In the genomic region with DNA sequence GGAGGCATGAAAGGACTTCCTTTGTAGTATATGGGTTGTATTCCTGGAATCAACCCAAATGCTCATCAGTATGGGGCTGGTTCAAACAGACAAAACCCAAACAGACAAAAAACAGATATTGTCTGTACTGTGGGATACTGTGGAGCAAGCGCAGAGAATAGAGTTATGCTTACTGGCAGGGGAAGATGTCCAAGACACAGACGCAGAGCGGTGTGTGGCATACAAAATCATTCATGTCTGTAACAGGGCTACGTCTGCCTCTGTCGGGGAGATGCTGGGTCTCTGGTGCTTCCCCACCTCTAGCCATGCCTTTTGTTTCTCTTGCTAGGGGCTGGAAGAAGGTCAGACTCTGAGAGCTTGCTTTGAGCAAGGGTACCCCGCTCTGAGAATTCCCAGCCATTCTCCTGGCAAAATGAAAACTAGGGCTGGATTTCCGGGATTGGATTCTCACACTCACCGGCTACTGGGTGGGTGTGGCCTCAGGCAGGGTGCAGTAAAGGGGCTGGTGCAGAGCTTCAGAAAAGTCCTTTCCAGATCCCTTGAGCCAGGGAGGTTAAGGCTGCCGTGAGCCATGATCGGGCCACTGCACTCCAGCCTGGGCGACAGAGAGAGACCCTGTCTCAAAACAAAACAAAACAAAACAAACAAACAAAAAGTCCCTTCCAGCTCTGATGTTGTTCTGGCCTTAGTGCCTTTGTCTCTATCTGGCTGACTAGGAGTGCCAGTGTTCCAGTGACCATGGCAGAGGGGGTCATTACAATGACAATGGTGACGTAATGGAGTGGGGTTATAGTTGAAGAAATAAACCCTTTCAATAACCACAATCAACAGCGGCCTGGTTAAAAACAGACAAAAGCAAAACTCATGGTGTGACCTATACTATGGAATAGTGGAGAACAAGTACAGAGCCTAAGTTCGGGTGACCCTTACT, we compare ENCODE assay signal across 9 cellular contexts. TPM values are rescaled to one million over a fixed set of nuclear protein-coding genes. Genes with fewer than 3 reads are reported as not detected.
A peak's percentile ranks its signal among the peaks of the same experiment; 100 is the strongest.
DNase-seq lines count a peak whose midpoint lies in the region; ATAC-seq and TF ChIP-seq lines count a peak whose summit lies in the region.
"Had no signal": no experiment of that assay in that cellular context is flagged by ENCODE, and none has a peak within 500 bp of the region (broad histone marks: within the 10 kb centered on the region; RNA-seq: fewer than 3 reads in every experiment).

No MANE protein-coding gene starts in this region.

- H2AFZ ChIP-seq in IMR-90 (replicated peaks; ENCODE audit: low read length, poor library complexity): peak overlapping the region; percentile 34

- no peak overlapping the region for H4K5ac ChIP-seq in IMR-90 (ENCODE audit: low read depth, low read length)

- H3K9me1 ChIP-seq in IMR-90 (ENCODE audit: insufficient read depth, low read length): no peaks in the 10 kb centered on the region

- no peaks in the 10 kb centered on the region for H4K20me1 ChIP-seq in IMR-90 (ENCODE audit: insufficient read depth, low read length)

- H3K4ac ChIP-seq in IMR-90 (ENCODE audit: low read depth, low read length): no peak overlapping the region

- no peaks in the 10 kb centered on the region for H3K4me1 Mint-ChIP-seq in stimulated activated effector memory CD8-positive, alpha-beta T cell treated with anti-CD3 and anti-CD28 coated beads, Interleukin-12 subunit alpha, Interleukin-12 subunit beta, amount 100 ng/mL, for 72 hours
- peaks cover 2% of the 10 kb centered on the region for H3K4me1 Mint-ChIP-seq in T-helper 2 cell treated with Interferon-gamma antibody and Interleukin-4, amounts not matched to agents 5 μg/mL and 100 μg/mL, for 36 hours (ENCODE audit: low read depth)

- TF ChIP-seq EP300 in esophagus muscularis mucosa (IDR thresholded peaks at IDR 0.05): no peak

- no peak overlapping the region for H2AK5ac ChIP-seq in IMR-90 (ENCODE audit: low read depth, low read length)

- no peak overlapping the region for H2AK9ac ChIP-seq in IMR-90 (replicated peaks; ENCODE audit: low read depth, low read length, poor library complexity)

- no peak overlapping the region for H4K91ac ChIP-seq in IMR-90 (ENCODE audit: insufficient read depth, low read depth, low read length)

- intact Hi-C loops in A673 (cut with micrococcal nuclease; ENCODE audit: unreplicated experiment): no loop called here
- intact Hi-C loops in IMR-90 (cut with micrococcal nuclease): no loop called here
- intact Hi-C loops in esophagus muscularis mucosa (cut with DNase I): loop anchor here (5.0 kb wide), 1 partner anchor 72 kb away; no protein-coding TSS in a partner anchor

- H2BK5ac ChIP-seq in IMR-90 (ENCODE audit: low read depth, low read length, poor library complexity, severe bottlenecking): no peak overlapping the region

- no peak overlapping the region for H3K23ac ChIP-seq in IMR-90 (ENCODE audit: low read depth, low read length)

- H3K27ac ChIP-seq in A673 (ENCODE audit: low read depth, low read length, poor library complexity, severe bottlenecking) (no peak overlapping the region), IMR-90 (ENCODE audit: insufficient read depth, low read length) (no peak overlapping the region), esophagus muscularis mucosa (replicated peaks in 1 of 4) (no peak overlapping the region)

- H3K9ac ChIP-seq in IMR-90 (ENCODE audit: low read depth, low read length): no peak overlapping the region

- no peak overlapping the region for H3K18ac ChIP-seq in IMR-90 (ENCODE audit: low read depth, low read length)

- no peak overlapping the region for H4K8ac ChIP-seq in IMR-90 (ENCODE audit: low read depth in 2 of 2, low read length in 2 of 2)

- H3K9me3 ChIP-seq in A673 (ENCODE audit: low read depth, low read length, poor library complexity, severe bottlenecking): no peaks in the 10 kb centered on the region
- no peaks in the 10 kb centered on the region for H3K9me3 ChIP-seq in IMR-90 (ENCODE audit: control insufficient read depth, insufficient read depth, low read length)
- H3K9me3 ChIP-seq in esophagus muscularis mucosa: peaks cover 0 to 4% (median 0%) of the 10 kb centered on the region in 4 donors

- H3K79me1 ChIP-seq in IMR-90 (ENCODE audit: low read depth in 1 of 2, low read length in 2 of 2): no peaks in the 10 kb centered on the region

- H3K27ac Mint-ChIP-seq in stimulated activated effector memory CD8-positive, alpha-beta T cell treated with anti-CD3 and anti-CD28 coated beads, Interleukin-12 subunit alpha, Interleukin-12 subunit beta, amount 100 ng/mL, for 72 hours: no peak overlapping the region
- H3K27ac Mint-ChIP-seq in T-helper 2 cell treated with Interferon-gamma antibody and Interleukin-4, amounts not matched to agents 5 μg/mL and 100 μg/mL, for 36 hours: no peak overlapping the region

- dilution Hi-C loops in IMR-90 (cut with HindIII; ENCODE audit: low sequenced_read_pairs, unreplicated experiment): no loop called here

- no peak overlapping the region for H3K4me3 ChIP-seq in A673 (ENCODE audit: low read depth, low read length, poor library complexity, severe bottlenecking)
- H3K4me3 ChIP-seq in IMR-90 (ENCODE audit: insufficient read depth, low read depth, low read length): no peak overlapping the region
- H3K4me3 ChIP-seq in esophagus muscularis mucosa: no peak overlapping the region

- CTCF ChIA-PET in A673 (lab: Charles Lee) (no interaction called here), IMR-90 (lab: Yijun Ruan, JAX) (no interaction called here)

- no TSS peak for BruUV-seq in A673 (replicated peaks; lab: Mats Ljungman, UMichigan)
- BruUV-seq in IMR-90 (replicated peaks; lab: Mats Ljungman, UMichigan): no TSS peak

- in situ Hi-C loops in IMR-90 (cut with MboI; ENCODE audit: low sequenced_read_pairs): no loop called here

- TF ChIP-seq CTCF in A673 (conservative IDR thresholded peaks at IDR 0.05; ENCODE audit: low read depth, low read length): no peak
- no peak for TF ChIP-seq CTCF in IMR-90 (conservative IDR thresholded peaks at IDR 0.05; ENCODE audit: low read depth, low read length)
- no peak for TF ChIP-seq CTCF in esophagus muscularis mucosa (IDR thresholded peaks at IDR 0.05)

- peak; percentile 43 for DNase-seq in A673 (ENCODE audit: low spot score)
- no peak for DNase-seq in IMR-90
- DNase-seq in amniotic epithelial cell (ENCODE audit: low read depth): peak; percentile 22
- peak; percentile 85 for DNase-seq in iPS-NIHi7 (ENCODE audit: extremely low spot score)
- no peak for DNase-seq in stimulated activated effector memory CD8-positive, alpha-beta T cell treated with anti-CD3 and anti-CD28 coated beads, Interleukin-12 subunit alpha, Interleukin-12 subunit beta, amount 100 ng/mL, for 72 hours (ENCODE audit: low spot score in 2 of 2)
- no peak for DNase-seq in T-helper 2 cell treated with Interferon-gamma antibody and Interleukin-4, amounts not matched to agents 5 μg/mL and 100 μg/mL, for 36 hours (ENCODE audit: low spot score)
- no peak for DNase-seq in T1000 (lab: John Stamatoyannopoulos, UW)
- DNase-seq in esophagus muscularis mucosa (ENCODE audit: extremely low spot score): no peak

- H3K4me1 ChIP-seq in A673 (ENCODE audit: insufficient read depth, low read length, poor library complexity, severe bottlenecking) (no peaks in the 10 kb centered on the region), IMR-90 (ENCODE audit: control insufficient read depth, insufficient read depth, low read length) (no peaks in the 10 kb centered on the region), esophagus muscularis mucosa (peaks cover 0 to 22% (median 14%) of the 10 kb centered on the region in 4 donors)

- no peak overlapping the region for H3K4me2 ChIP-seq in IMR-90 (ENCODE audit: low read depth, low read length)

- no peak; the same call in 1 of the 2 replicates for ATAC-seq in IMR-90 (ENCODE audit: low read depth)
- ATAC-seq in stimulated activated effector memory CD8-positive, alpha-beta T cell treated with anti-CD3 and anti-CD28 coated beads, Interleukin-12 subunit alpha, Interleukin-12 subunit beta, amount 100 ng/mL, for 72 hours: no peak

- no peaks in the 10 kb centered on the region for H3K36me3 Mint-ChIP-seq in stimulated activated effector memory CD8-positive, alpha-beta T cell treated with anti-CD3 and anti-CD28 coated beads, Interleukin-12 subunit alpha, Interleukin-12 subunit beta, amount 100 ng/mL, for 72 hours
- no peaks in the 10 kb centered on the region for H3K36me3 Mint-ChIP-seq in T-helper 2 cell treated with Interferon-gamma antibody and Interleukin-4, amounts not matched to agents 5 μg/mL and 100 μg/mL, for 36 hours (ENCODE audit: low read depth)

- peaks cover 59% of the 10 kb centered on the region for H3K27me3 Mint-ChIP-seq in T-helper 2 cell treated with Interferon-gamma antibody and Interleukin-4, amounts not matched to agents 5 μg/mL and 100 μg/mL, for 36 hours (ENCODE audit: low read depth)

- POLR2A ChIA-PET in A673 (lab: Charles Lee; ENCODE audit: low non-redundant PET): no interaction called here
- POLR2A ChIA-PET in IMR-90 (lab: Charles Lee; ENCODE audit: unreplicated experiment): no interaction called here

- H3K56ac ChIP-seq in IMR-90 (ENCODE audit: extremely low read depth, insufficient read depth, low read length): no peak overlapping the region

- TF ChIP-seq POLR2A in IMR-90 (IDR thresholded peaks at IDR 0.05; ENCODE audit: low read depth, low read length) (no peak), esophagus muscularis mucosa (IDR thresholded peaks at IDR 0.05; ENCODE audit: low read depth) (no peak)

- no peak overlapping the region for H3K14ac ChIP-seq in IMR-90 (replicated peaks; ENCODE audit: low read depth, low read length)

- H2BK15ac ChIP-seq in IMR-90 (ENCODE audit: low read depth, low read length): no peak overlapping the region

- no peak overlapping the region for H2BK20ac ChIP-seq in IMR-90 (ENCODE audit: low read depth, low read length)

- H3K27me3 ChIP-seq in A673 (replicated peaks; ENCODE audit: insufficient read depth, low read depth, low read length, poor library complexity) (peaks cover 45% of the 10 kb centered on the region), IMR-90 (ENCODE audit: control insufficient read depth, insufficient read depth, low read length) (peaks cover 29% of the 10 kb centered on the region), esophagus muscularis mucosa (peaks cover 0 to 53% (median 12%) of the 10 kb centered on the region in 4 donors)

- no peak overlapping the region for H3K4me3 Mint-ChIP-seq in stimulated activated effector memory CD8-positive, alpha-beta T cell treated with anti-CD3 and anti-CD28 coated beads, Interleukin-12 subunit alpha, Interleukin-12 subunit beta, amount 100 ng/mL, for 72 hours
- H3K4me3 Mint-ChIP-seq in T-helper 2 cell treated with Interferon-gamma antibody and Interleukin-4, amounts not matched to agents 5 μg/mL and 100 μg/mL, for 36 hours: no peak overlapping the region

- peaks cover 4% of the 10 kb centered on the region for H3K9me3 Mint-ChIP-seq in stimulated activated effector memory CD8-positive, alpha-beta T cell treated with anti-CD3 and anti-CD28 coated beads, Interleukin-12 subunit alpha, Interleukin-12 subunit beta, amount 100 ng/mL, for 72 hours
- H3K9me3 Mint-ChIP-seq in T-helper 2 cell treated with Interferon-gamma antibody and Interleukin-4, amounts not matched to agents 5 μg/mL and 100 μg/mL, for 36 hours: peaks cover 8% of the 10 kb centered on the region

- H2BK120ac ChIP-seq in IMR-90 (ENCODE audit: low read depth, low read length): no peak overlapping the region

- no peaks in the 10 kb centered on the region for H3K36me3 ChIP-seq in A673 (ENCODE audit: insufficient read depth, low read length, poor library complexity, severe bottlenecking)
- H3K36me3 ChIP-seq in IMR-90 (ENCODE audit: control insufficient read depth, insufficient read depth, low read length): no peaks in the 10 kb centered on the region
- no peaks in the 10 kb centered on the region for H3K36me3 ChIP-seq in esophagus muscularis mucosa

- WGBS in IMR-90 (ENCODE audit: extremely low coverage in 2 of 2, insufficient read length in 1 of 2), 2 experiments: 67% methylated on average over 1 of the region's 14 CpGs; no CpG with 5 or more reads in 1 of the 2 experiments
- WGBS in esophagus muscularis mucosa: 24% methylated on average over 14 of the region's 14 CpGs

- no peak for TF ChIP-seq RAD21 in IMR-90 (IDR thresholded peaks at IDR 0.05; ENCODE audit: low read length)

RNA-seq across cellular contexts. Expression of a gene that starts 2.9 kb away (rescaled TPM):
- total RNA-seq in A673 (2021): not detected in 2 replicates
- not detected in 2 replicates for total RNA-seq in IMR-90 (2012; rRNA removed)
- polyA plus RNA-seq in IMR-90 (2012; rRNA removed): not detected in 2 replicates
- polyA plus RNA-seq in IMR-90 (2012; cell fraction: cytosol; rRNA removed): not detected in 2 replicates
- polyA plus RNA-seq in IMR-90 (2012; cell fraction: nucleus; rRNA removed; ENCODE audit: low replicate concordance): not detected in 2 replicates
- total RNA-seq in esophagus muscularis mucosa: 1 to 10 TPM in 3 of 4 donors, under 1 TPM in 1; 0.63 to 2.5 (median 1.7) TPM
- total RNA-seq: osteocyte had no signal

Comparison
In these comparisons a context has a peak if more than half of its experiments do, and no peak if none do; other contexts are left out.
1. DNase-seq: peak in A673 (single experiment), amniotic epithelial cell (single experiment) and iPS-NIHi7 (single experiment); none in IMR-90 (single experiment), stimulated activated effector memory CD8-positive, alpha-beta T cell treated with anti-CD3 and anti-CD28 coated beads, Interleukin-12 subunit alpha, Interleukin-12 subunit beta, amount 100 ng/mL, for 72 hours (0 of 2), T-helper 2 cell treated with Interferon-gamma antibody and Interleukin-4, amounts not matched to agents 5 μg/mL and 100 μg/mL, for 36 hours (single experiment), T1000 (single experiment) and esophagus muscularis mucosa (single experiment).